ENCODE assay signal across 25 cellular contexts in genomic region chr2:119718391-119719260, GRCh38. TPM values are rescaled to one million over a fixed set of nuclear protein-coding genes. Genes with fewer than 3 reads are reported as not detected.
A peak's percentile ranks its signal among the peaks of the same experiment; 100 is the strongest.
DNase-seq lines count a peak whose midpoint lies in the region; ATAC-seq and TF ChIP-seq lines count a peak whose summit lies in the region.
"Had no signal": no experiment of that assay in that cellular context is flagged by ENCODE, and none has a peak within 500 bp of the region (broad histone marks: within the 10 kb centered on the region; RNA-seq: fewer than 3 reads in every experiment).

No MANE protein-coding gene starts in this region.

- CTCF ChIA-PET in activated CD4-positive, alpha-beta T cell treated with anti-CD3 and anti-CD28 coated beads for 36 hours (lab: Charles Lee): interaction anchor here (0.7 to 1.7 kb wide), 7 partner anchors 14 to 457 kb away, joined by 3 to 6 read pairs (median 3); no protein-coding TSS in a partner anchor

- no peaks in the 10 kb centered on the region for H3K9me3 Mint-ChIP-seq in activated CD4-positive, alpha-beta T cell treated with anti-CD3 and anti-CD28 coated beads for 36 hours (ENCODE audit: low read depth)
- H3K9me3 Mint-ChIP-seq in activated CD4-positive, alpha-beta T cell treated with anti-CD3 and anti-CD28 coated beads, Interleukin-2, amount 10 ng/mL, durations not matched to agents 24 days and 14 days: no peaks in the 10 kb centered on the region
- no peaks in the 10 kb centered on the region for H3K9me3 Mint-ChIP-seq in natural killer cell treated with Interleukin-12 subunit alpha and Interleukin-12 subunit beta and Interleukin-15 and Interleukin-18, amount 100 ng/mL, for 72 hours
- no peaks in the 10 kb centered on the region for H3K9me3 Mint-ChIP-seq in natural killer cell
- H3K9me3 Mint-ChIP-seq in nephron: no peaks in the 10 kb centered on the region
- H3K9me3 Mint-ChIP-seq: CD8-positive, alpha-beta T cell; central memory CD8-positive, alpha-beta T cell; nephron progenitor cell had no signal

- H3K4me1 Mint-ChIP-seq in activated CD4-positive, alpha-beta T cell treated with anti-CD3 and anti-CD28 coated beads for 36 hours: peaks cover 18% of the 10 kb centered on the region
- peaks cover 2% of the 10 kb centered on the region for H3K4me1 Mint-ChIP-seq in activated CD4-positive, alpha-beta T cell treated with anti-CD3 and anti-CD28 coated beads, Interleukin-2, amount 10 ng/mL, durations not matched to agents 24 days and 14 days
- peaks cover 8% of the 10 kb centered on the region in 2 donors for H3K4me1 Mint-ChIP-seq in natural killer cell treated with Interleukin-12 subunit alpha and Interleukin-12 subunit beta and Interleukin-15 and Interleukin-18, amount 100 ng/mL, for 72 hours (ENCODE audit: low read depth in 2 of 2)
- H3K4me1 Mint-ChIP-seq in natural killer cell: peaks cover 6% of the 10 kb centered on the region in 2 donors
- H3K4me1 Mint-ChIP-seq in nephron: peaks cover 33% of the 10 kb centered on the region
- H3K4me1 Mint-ChIP-seq: central memory CD8-positive, alpha-beta T cell had no signal

- DNase-seq in activated CD4-positive, alpha-beta T cell treated with anti-CD3 and anti-CD28 coated beads for 36 hours: no peak
- DNase-seq in activated CD4-positive, alpha-beta T cell treated with anti-CD3 and anti-CD28 coated beads, Interleukin-2, amount 10 ng/mL, durations not matched to agents 24 days and 14 days: no peak
- DNase-seq in natural killer cell treated with Interleukin-12 subunit alpha and Interleukin-12 subunit beta and Interleukin-15 and Interleukin-18, amount 100 ng/mL, for 72 hours (ENCODE audit: low spot score): peak; percentile 32
- DNase-seq in natural killer cell (no peak), upper lobe of right lung (no peak)
- DNase-seq: activated CD4-positive, alpha-beta T cell treated with anti-CD3 and anti-CD28 coated beads for 4 hours; activated gamma-delta T cell treated with Interleukin-2 at 50 U/mL for 16 hours; AML-193; CD8-positive, alpha-beta T cell; dermis blood vessel endothelial cell; HFFc6; hypothalamus; midbrain; NCI-H526 treated with DMSO at 0.1 percent for 48 hours; nephron progenitor cell; ovary; Peyer's patch; trophoblast cell had no signal

- peak; percentile 73 for ATAC-seq in activated CD4-positive, alpha-beta T cell treated with anti-CD3 and anti-CD28 coated beads for 36 hours
- ATAC-seq in natural killer cell treated with Interleukin-12 subunit alpha and Interleukin-12 subunit beta and Interleukin-15 and Interleukin-18, amount 100 ng/mL, for 72 hours: no peak
- ATAC-seq in natural killer cell (no peak), upper lobe of right lung (no peak), HG03457 (IDR thresholded peaks at IDR 0.05; ENCODE audit: unreplicated experiment) (no peak), GM18505 (IDR thresholded peaks at IDR 0.05; ENCODE audit: unreplicated experiment) (no peak)
- ATAC-seq: CD8-positive, alpha-beta T cell; gastroesophageal sphincter; sciatic nerve had no signal

- H3K27ac ChIP-seq in upper lobe of right lung: no peak overlapping the region
- H3K27ac ChIP-seq: gastroesophageal sphincter, KMS-11, ovary, Peyer's patch had no signal

- POLR2A ChIA-PET in activated CD4-positive, alpha-beta T cell treated with anti-CD3 and anti-CD28 coated beads for 36 hours (lab: Charles Lee): no interaction called here

- H3K36me3 ChIP-seq in upper lobe of right lung: no peaks in the 10 kb centered on the region
- H3K36me3 ChIP-seq: ovary, Peyer's patch had no signal

- H3K4me3 ChIP-seq in upper lobe of right lung: no peak overlapping the region
- H3K4me3 ChIP-seq: gastroesophageal sphincter, ovary, Peyer's patch had no signal

- no peaks in the 10 kb centered on the region for H3K27me3 ChIP-seq in upper lobe of right lung
- H3K27me3 ChIP-seq: gastroesophageal sphincter, ovary, Peyer's patch had no signal

- no peaks in the 10 kb centered on the region for H3K27me3 Mint-ChIP-seq in activated CD4-positive, alpha-beta T cell treated with anti-CD3 and anti-CD28 coated beads for 36 hours
- H3K27me3 Mint-ChIP-seq in activated CD4-positive, alpha-beta T cell treated with anti-CD3 and anti-CD28 coated beads, Interleukin-2, amount 10 ng/mL, durations not matched to agents 24 days and 14 days: peaks cover 2% of the 10 kb centered on the region
- H3K27me3 Mint-ChIP-seq in natural killer cell treated with Interleukin-12 subunit alpha and Interleukin-12 subunit beta and Interleukin-15 and Interleukin-18, amount 100 ng/mL, for 72 hours: peaks cover 6 to 10% of the 10 kb centered on the region in 2 donors
- H3K27me3 Mint-ChIP-seq in natural killer cell (ENCODE audit: low read depth in 2 of 2) (peaks cover 0 to 3% of the 10 kb centered on the region in 2 donors), nephron (ENCODE audit: low read depth) (peaks cover 4% of the 10 kb centered on the region)

- H3K27ac Mint-ChIP-seq in activated CD4-positive, alpha-beta T cell treated with anti-CD3 and anti-CD28 coated beads for 36 hours: peak overlapping the region; percentile 5
- no peak overlapping the region for H3K27ac Mint-ChIP-seq in activated CD4-positive, alpha-beta T cell treated with anti-CD3 and anti-CD28 coated beads, Interleukin-2, amount 10 ng/mL, durations not matched to agents 24 days and 14 days
- peak overlapping the region in 1 of 2 donors; percentile 17 for H3K27ac Mint-ChIP-seq in natural killer cell treated with Interleukin-12 subunit alpha and Interleukin-12 subunit beta and Interleukin-15 and Interleukin-18, amount 100 ng/mL, for 72 hours
- H3K27ac Mint-ChIP-seq in natural killer cell: no peak overlapping the region
- peak overlapping the region; percentile 70 to 75 (median 73) for H3K27ac Mint-ChIP-seq in nephron
- H3K27ac Mint-ChIP-seq: CD8-positive, alpha-beta T cell; HFFc6; nephron progenitor cell had no signal

- intact Hi-C loops in activated CD4-positive, alpha-beta T cell treated with anti-CD3 and anti-CD28 coated beads for 36 hours (cut with DNase I, micrococcal nuclease): no loop called here
- intact Hi-C loops in activated CD4-positive, alpha-beta T cell treated with anti-CD3 and anti-CD28 coated beads, Interleukin-2, amount 10 ng/mL, durations not matched to agents 24 days and 14 days (cut with micrococcal nuclease): no loop called here
- intact Hi-C loops in natural killer cell (cut with micrococcal nuclease): no loop called here
- intact Hi-C loops in upper lobe of right lung (cut with DNase I): no loop called here

- TF ChIP-seq CTCF in natural killer cell (IDR thresholded peaks at IDR 0.05) (no peak), nephron (IDR thresholded peaks at IDR 0.05; ENCODE audit: unreplicated experiment in 3 of 3) (no peak), upper lobe of right lung (IDR thresholded peaks at IDR 0.05) (no peak)

- no peak overlapping the region for H3K4me3 Mint-ChIP-seq in activated CD4-positive, alpha-beta T cell treated with anti-CD3 and anti-CD28 coated beads for 36 hours
- H3K4me3 Mint-ChIP-seq in activated CD4-positive, alpha-beta T cell treated with anti-CD3 and anti-CD28 coated beads, Interleukin-2, amount 10 ng/mL, durations not matched to agents 24 days and 14 days: no peak overlapping the region
- H3K4me3 Mint-ChIP-seq in natural killer cell treated with Interleukin-12 subunit alpha and Interleukin-12 subunit beta and Interleukin-15 and Interleukin-18, amount 100 ng/mL, for 72 hours: peak overlapping the region; percentile 23
- H3K4me3 Mint-ChIP-seq in natural killer cell (no peak overlapping the region), nephron (no peak overlapping the region)
- H3K4me3 Mint-ChIP-seq: CD8-positive, alpha-beta T cell; central memory CD8-positive, alpha-beta T cell; HFFc6; nephron progenitor cell had no signal

- no peaks in the 10 kb centered on the region for H3K36me3 Mint-ChIP-seq in activated CD4-positive, alpha-beta T cell treated with anti-CD3 and anti-CD28 coated beads for 36 hours (ENCODE audit: low read depth)
- H3K36me3 Mint-ChIP-seq in activated CD4-positive, alpha-beta T cell treated with anti-CD3 and anti-CD28 coated beads, Interleukin-2, amount 10 ng/mL, durations not matched to agents 24 days and 14 days (ENCODE audit: low read depth): no peaks in the 10 kb centered on the region
- H3K36me3 Mint-ChIP-seq in natural killer cell treated with Interleukin-12 subunit alpha and Interleukin-12 subunit beta and Interleukin-15 and Interleukin-18, amount 100 ng/mL, for 72 hours: no peaks in the 10 kb centered on the region
- H3K36me3 Mint-ChIP-seq in natural killer cell (no peaks in the 10 kb centered on the region), nephron (ENCODE audit: low read depth) (no peaks in the 10 kb centered on the region)
- H3K36me3 Mint-ChIP-seq: CD8-positive, alpha-beta T cell had no signal

- H3K4me1 ChIP-seq in upper lobe of right lung: no peaks in the 10 kb centered on the region
- H3K4me1 ChIP-seq: gastroesophageal sphincter, Peyer's patch had no signal

- H3K9me3 ChIP-seq in upper lobe of right lung: no peaks in the 10 kb centered on the region
- H3K9me3 ChIP-seq: gastroesophageal sphincter, ovary, Peyer's patch had no signal

- TF ChIP-seq POLR2A in GM18505 (IDR thresholded peaks at IDR 0.05; ENCODE audit: borderline replicate concordance, extremely low read depth, insufficient read depth, insufficient read length): no peak

RNA-seq across cellular contexts. Expression of gene TMEM177, which starts 39.6 kb away (rescaled TPM):
- 10 to 100 TPM; 13.6 to 15.8 TPM for total RNA-seq in activated CD4-positive, alpha-beta T cell treated with anti-CD3 and anti-CD28 coated beads for 36 hours
- total RNA-seq in activated CD4-positive, alpha-beta T cell treated with anti-CD3 and anti-CD28 coated beads, Interleukin-2, amount 10 ng/mL, durations not matched to agents 24 days and 14 days: 19.0 and 20.6 TPM in 2 replicates
- total RNA-seq in natural killer cell treated with Interleukin-12 subunit alpha and Interleukin-12 subunit beta and Interleukin-15 and Interleukin-18, amount 100 ng/mL, for 72 hours: 10 to 100 TPM in 1 of 2 donors, 1 to 10 TPM in 1; 8.9 to 14.7 TPM
- 1 to 10 TPM; 1.2 to 2.8 (median 2.6) TPM for total RNA-seq in natural killer cell
- total RNA-seq in upper lobe of right lung: 5.9 TPM

RNA-seq across cellular contexts. Expression of gene PTPN4, which starts 41.1 kb away (rescaled TPM):
- 10 to 100 TPM; 32.4 to 38.0 TPM for total RNA-seq in activated CD4-positive, alpha-beta T cell treated with anti-CD3 and anti-CD28 coated beads for 36 hours
- 21.9 and 22.0 TPM in 2 replicates for total RNA-seq in activated CD4-positive, alpha-beta T cell treated with anti-CD3 and anti-CD28 coated beads, Interleukin-2, amount 10 ng/mL, durations not matched to agents 24 days and 14 days
- total RNA-seq in natural killer cell treated with Interleukin-12 subunit alpha and Interleukin-12 subunit beta and Interleukin-15 and Interleukin-18, amount 100 ng/mL, for 72 hours: 10 to 100 TPM; 56.5 to 80.8 TPM
- total RNA-seq in natural killer cell (100 to 1,000 TPM; 265 to 347 (median 283) TPM), upper lobe of right lung (45.4 TPM)

Comparison
In these comparisons a context has a peak if more than half of its experiments do, and no peak if none do; other contexts are left out.
1. H3K27ac Mint-ChIP-seq: peak in activated CD4-positive, alpha-beta T cell treated with anti-CD3 and anti-CD28 coated beads for 36 hours (single experiment) and nephron (3 of 3); none in activated CD4-positive, alpha-beta T cell treated with anti-CD3 and anti-CD28 coated beads, Interleukin-2, amount 10 ng/mL, durations not matched to agents 24 days and 14 days (single experiment) and natural killer cell (0 of 2).